In genomic region chr15:40054056-40054745, GRCh38 we compare ENCODE assay signal across 8 cellular contexts. TPM values are rescaled to one million over a fixed set of nuclear protein-coding genes. Genes with fewer than 3 reads are reported as not detected.
A peak's percentile ranks its signal among the peaks of the same experiment; 100 is the strongest.
DNase-seq lines count a peak whose midpoint lies in the region; ATAC-seq and TF ChIP-seq lines count a peak whose summit lies in the region.

No MANE protein-coding gene starts in this region.

- no peak overlapping the region for H3K27ac ChIP-seq in CD4-positive, CD25-positive, alpha-beta regulatory T cell (ENCODE audit: insufficient read depth, low read length, poor library complexity, severe bottlenecking)

- H3K4me1 Mint-ChIP-seq in CD4-positive, CD25-positive, alpha-beta regulatory T cell, result peaks cover 0 to 78% (median 46%) of the 10 kb centered on the region in 4 donors
- H3K4me1 Mint-ChIP-seq in activated naive CD8-positive, alpha-beta T cell treated with anti-CD3 and anti-CD28 coated beads, Interleukin-2, amount 50 U/mL, for 24 hours, result peaks cover 81% of the 10 kb centered on the region

- peak in 1 of 2 donors; percentile 10 for ATAC-seq in CD4-positive, CD25-positive, alpha-beta regulatory T cell (ENCODE audit: low read depth in 2 of 2)
- ATAC-seq in GM19324 (IDR thresholded peaks at IDR 0.05; ENCODE audit: low FRiP score, unreplicated experiment) (peak; percentile 38), HG03159 (IDR thresholded peaks at IDR 0.05; ENCODE audit: unreplicated experiment) (peak; percentile 34)
- ATAC-seq in activated naive CD8-positive, alpha-beta T cell treated with anti-CD3 and anti-CD28 coated beads, Interleukin-2, amount 50 U/mL, for 24 hours, result peak; percentile 76

- TF ChIP-seq CTCF in GM10248 (IDR thresholded peaks at IDR 0.05; ENCODE audit: control extremely low read depth, extremely low read depth, low read depth, missing control alignments), result no peak

- POLR2A ChIA-PET in GM10248 (lab: Yijun Ruan, JAX), result interaction anchor here (1.5 kb wide), 1 partner anchor 9 kb away, joined by 3 read pairs; no protein-coding TSS in a partner anchor

- peak overlapping the region in 2 of 3 donors; percentile 21 to 59 for H3K27ac Mint-ChIP-seq in CD4-positive, CD25-positive, alpha-beta regulatory T cell
- H3K27ac Mint-ChIP-seq in activated naive CD8-positive, alpha-beta T cell treated with anti-CD3 and anti-CD28 coated beads, Interleukin-2, amount 50 U/mL, for 24 hours, result peak overlapping the region; percentile 68

- peaks cover 40% of the 10 kb centered on the region for H3K4me1 ChIP-seq in CD4-positive, CD25-positive, alpha-beta regulatory T cell (ENCODE audit: control insufficient read depth, insufficient read depth, low read length, poor library complexity, severe bottlenecking)

- H3K27me3 Mint-ChIP-seq in CD4-positive, CD25-positive, alpha-beta regulatory T cell, result no peaks in the 10 kb centered on the region
- H3K27me3 Mint-ChIP-seq in activated naive CD8-positive, alpha-beta T cell treated with anti-CD3 and anti-CD28 coated beads, Interleukin-2, amount 50 U/mL, for 24 hours, result no peaks in the 10 kb centered on the region

- CTCF ChIA-PET in GM10248 (lab: Yijun Ruan, JAX), result interaction anchor here (0.8 to 5.6 kb wide), 11 partner anchors 8 to 141 kb away, joined by 3 to 57 read pairs (median 4); no protein-coding TSS in a partner anchor

- no peaks in the 10 kb centered on the region for H3K27me3 ChIP-seq in CD4-positive, CD25-positive, alpha-beta regulatory T cell (ENCODE audit: control insufficient read depth, insufficient read depth, low read length)

- no peak overlapping the region for H3K4me3 ChIP-seq in CD4-positive, CD25-positive, alpha-beta regulatory T cell (ENCODE audit: low read depth, low read length)

- no peaks in the 10 kb centered on the region for H3K9me3 Mint-ChIP-seq in CD4-positive, CD25-positive, alpha-beta regulatory T cell
- H3K9me3 Mint-ChIP-seq in activated naive CD8-positive, alpha-beta T cell treated with anti-CD3 and anti-CD28 coated beads, Interleukin-2, amount 50 U/mL, for 24 hours, result no peaks in the 10 kb centered on the region

- H3K4me3 Mint-ChIP-seq in CD4-positive, CD25-positive, alpha-beta regulatory T cell, result peak overlapping the region in 2 of 4 donors; percentile 68 to 74
- H3K4me3 Mint-ChIP-seq in activated naive CD8-positive, alpha-beta T cell treated with anti-CD3 and anti-CD28 coated beads, Interleukin-2, amount 50 U/mL, for 24 hours, result peak overlapping the region; percentile 25

- H3K36me3 Mint-ChIP-seq in CD4-positive, CD25-positive, alpha-beta regulatory T cell, result peaks cover 15% of the 10 kb centered on the region
- peaks cover 9% of the 10 kb centered on the region for H3K36me3 Mint-ChIP-seq in activated naive CD8-positive, alpha-beta T cell treated with anti-CD3 and anti-CD28 coated beads, Interleukin-2, amount 50 U/mL, for 24 hours (ENCODE audit: low read depth)

- H3K36me3 ChIP-seq in CD4-positive, CD25-positive, alpha-beta regulatory T cell (ENCODE audit: control insufficient read depth, insufficient read depth, low read length), result no peaks in the 10 kb centered on the region

- DNase-seq in CD4-positive, CD25-positive, alpha-beta regulatory T cell, result no peak
- DNase-seq in activated naive CD8-positive, alpha-beta T cell treated with anti-CD3 and anti-CD28 coated beads, Interleukin-2, amount 50 U/mL, for 24 hours, result peak; percentile 66
- DNase-seq in LoVo (ENCODE audit: low spot score) (no peak), GM10248 (ENCODE audit: extremely low spot score) (no peak), cortex of kidney (lab: John Stamatoyannopoulos, UW) (no peak), SHP77 treated with DMSO at 0.1 percent for 48 hours (lab: John Stamatoyannopoulos, UW) (no peak)

- no peaks in the 10 kb centered on the region for H3K9me3 ChIP-seq in CD4-positive, CD25-positive, alpha-beta regulatory T cell (ENCODE audit: control insufficient read depth in 2 of 2, low read length in 2 of 2)

RNA-seq across cellular contexts. Expression of gene SRP14, which starts 15.2 kb away (rescaled TPM):
- total RNA-seq in CD4-positive, CD25-positive, alpha-beta regulatory T cell, result 128 TPM
- 100 to 1,000 TPM; 800 to 928 (median 868) TPM for polyA plus RNA-seq in CD4-positive, CD25-positive, alpha-beta regulatory T cell

RNA-seq across cellular contexts. Expression of gene BMF, which starts 54.5 kb away (rescaled TPM):
- total RNA-seq in CD4-positive, CD25-positive, alpha-beta regulatory T cell, result 8.2 TPM
- 1 to 10 TPM in 2 of 4 donors, under 1 TPM in 2; 0.86 to 1.5 (median 1.2) TPM for polyA plus RNA-seq in CD4-positive, CD25-positive, alpha-beta regulatory T cell
